Comparison of ENCODE assay signal across 21 cellular contexts in the genomic region with DNA sequence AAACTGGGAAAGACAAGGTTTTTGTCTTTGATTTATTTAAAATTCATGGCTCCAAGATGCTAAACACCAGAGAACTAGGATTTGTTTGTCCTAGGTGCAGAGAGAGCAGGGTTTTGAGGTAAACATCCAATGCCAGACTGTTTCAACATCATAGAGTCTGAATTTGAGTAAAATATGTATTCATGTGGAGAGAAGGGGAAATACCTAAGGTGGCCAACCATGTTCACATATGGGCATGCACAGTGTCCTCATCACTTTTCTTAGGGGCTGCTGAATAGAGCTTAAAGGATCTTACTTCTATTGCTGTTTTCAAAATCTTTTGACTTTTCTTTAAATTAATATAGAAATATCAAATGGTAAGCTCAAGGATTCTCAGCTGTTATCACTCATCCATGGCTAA.
DNase-seq lines count a peak whose midpoint lies in the region; ATAC-seq and TF ChIP-seq lines count a peak whose summit lies in the region.
"Had no signal": no experiment of that assay in that cellular context is flagged by ENCODE, and none has a peak within 500 bp of the region (broad histone marks: within the 10 kb centered on the region; RNA-seq: fewer than 3 reads in every experiment).

No MANE protein-coding gene starts in this region.

- no peaks in the 10 kb centered on the region for H3K9me3 ChIP-seq in tibial artery
- no peaks in the 10 kb centered on the region for H3K9me3 ChIP-seq in endodermal cell (ENCODE audit: control insufficient read depth, low read length)
- H3K9me3 ChIP-seq: suprapubic skin had no signal

- intact Hi-C loops in tibial artery (cut with DNase I; ENCODE audit: low total_unique reads), result no loop called here

- no peak overlapping the region for H3K9ac ChIP-seq in endodermal cell (ENCODE audit: extremely low read depth, low read length, poor library complexity, severe bottlenecking)

- H3K27me3 Mint-ChIP-seq in IgD-negative memory B cell (no peaks in the 10 kb centered on the region), endodermal cell (ENCODE audit: insufficient read depth) (no peaks in the 10 kb centered on the region)
- H3K27me3 Mint-ChIP-seq in stimulated activated memory B cell treated with anti-CD40 and anti-IgM and Interleukin-4, amounts not matched to agents 10 μg/mL and 1 μg/mL and 100 μg/mL, for 72 hours, result no peaks in the 10 kb centered on the region
- H3K27me3 Mint-ChIP-seq: activated CD4-positive, alpha-beta T cell treated with anti-CD3 and anti-CD28 coated beads, Interleukin-2, amount 10 ng/mL, durations not matched to agents 24 days and 14 days had no signal

- ATAC-seq in GM18873 (IDR thresholded peaks at IDR 0.05; ENCODE audit: low FRiP score, unreplicated experiment) (peak; percentile 37), HG02588 (IDR thresholded peaks at IDR 0.05; ENCODE audit: unreplicated experiment) (peak; percentile 43)
- peak; percentile 85 for ATAC-seq in stimulated activated memory B cell treated with anti-CD40 and anti-IgM and Interleukin-4, amounts not matched to agents 10 μg/mL and 1 μg/mL and 100 μg/mL, for 72 hours
- ATAC-seq: naive thymus-derived CD8-positive, alpha-beta T cell had no signal

- no peak overlapping the region for H3K4me3 Mint-ChIP-seq in IgD-negative memory B cell
- H3K4me3 Mint-ChIP-seq in stimulated activated memory B cell treated with anti-CD40 and anti-IgM and Interleukin-4, amounts not matched to agents 10 μg/mL and 1 μg/mL and 100 μg/mL, for 72 hours, result no peak overlapping the region
- no peak overlapping the region for H3K4me3 Mint-ChIP-seq in endodermal cell
- H3K4me3 Mint-ChIP-seq: activated CD4-positive, alpha-beta T cell treated with anti-CD3 and anti-CD28 coated beads, Interleukin-2, amount 10 ng/mL, durations not matched to agents 24 days and 14 days; H9; naive thymus-derived CD8-positive, alpha-beta T cell had no signal

- no peaks in the 10 kb centered on the region for H3K27me3 ChIP-seq in tibial artery
- H3K27me3 ChIP-seq in endodermal cell (ENCODE audit: control insufficient read depth, insufficient read depth, low read length, poor library complexity, severe bottlenecking), result no peaks in the 10 kb centered on the region
- H3K27me3 ChIP-seq: suprapubic skin had no signal

- no peak overlapping the region for H3K4me3 ChIP-seq in tibial artery
- no peak overlapping the region for H3K4me3 ChIP-seq in endodermal cell (ENCODE audit: low read length)
- H3K4me3 ChIP-seq: suprapubic skin had no signal

- H3K36me3 Mint-ChIP-seq in IgD-negative memory B cell, result peaks cover 11% of the 10 kb centered on the region
- peaks cover 79% of the 10 kb centered on the region for H3K36me3 Mint-ChIP-seq in stimulated activated memory B cell treated with anti-CD40 and anti-IgM and Interleukin-4, amounts not matched to agents 10 μg/mL and 1 μg/mL and 100 μg/mL, for 72 hours
- no peaks in the 10 kb centered on the region for H3K36me3 Mint-ChIP-seq in endodermal cell (ENCODE audit: low read depth)
- H3K36me3 Mint-ChIP-seq: naive thymus-derived CD8-positive, alpha-beta T cell had no signal

- DNase-seq in NCI-H345 treated with DMSO at 0.1 percent for 48 hours (lab: John Stamatoyannopoulos, UW; ENCODE audit: unreplicated experiment) (no peak), tibial artery (no peak), endodermal cell (no peak)
- DNase-seq: activated CD4-positive, alpha-beta T cell treated with anti-CD3 and anti-CD28 coated beads, Interleukin-2, amount 10 ng/mL, durations not matched to agents 24 days and 14 days; activated CD8-positive, alpha-beta memory T cell treated with anti-CD3 and anti-CD28 coated beads, Interleukin-2, amount 50 U/mL, for 4 hours; activated gamma-delta T cell treated with Interleukin-2 at 50 U/mL for 16 hours; cerebellar nuclear complex; H9; head of caudate nucleus; MV-4-11; naive thymus-derived CD8-positive, alpha-beta T cell; NCI-H1930; NCI-H446 treated with DMSO at 0.1 percent for 48 hours; stimulated activated CD4-positive, alpha-beta T cell treated with anti-CD3 and anti-CD28 coated beads, Interleukin-4, amount 100 ng/mL, for 24 hours had no signal

- no peaks in the 10 kb centered on the region for H3K36me3 ChIP-seq in tibial artery
- no peaks in the 10 kb centered on the region for H3K36me3 ChIP-seq in endodermal cell (ENCODE audit: control insufficient read depth, insufficient read depth, low read length)

- peak overlapping the region in 2 of 3 donors; percentile 44 to 77 for H3K27ac Mint-ChIP-seq in IgD-negative memory B cell
- H3K27ac Mint-ChIP-seq in stimulated activated memory B cell treated with anti-CD40 and anti-IgM and Interleukin-4, amounts not matched to agents 10 μg/mL and 1 μg/mL and 100 μg/mL, for 72 hours, result peak overlapping the region; percentile 81
- no peak overlapping the region for H3K27ac Mint-ChIP-seq in endodermal cell
- H3K27ac Mint-ChIP-seq: activated CD4-positive, alpha-beta T cell treated with anti-CD3 and anti-CD28 coated beads, Interleukin-2, amount 10 ng/mL, durations not matched to agents 24 days and 14 days; H9; naive thymus-derived CD8-positive, alpha-beta T cell had no signal

- peaks cover 42 to 73% (median 72%) of the 10 kb centered on the region in 3 donors for H3K4me1 Mint-ChIP-seq in IgD-negative memory B cell
- H3K4me1 Mint-ChIP-seq in stimulated activated memory B cell treated with anti-CD40 and anti-IgM and Interleukin-4, amounts not matched to agents 10 μg/mL and 1 μg/mL and 100 μg/mL, for 72 hours, result peaks cover 95% of the 10 kb centered on the region
- H3K4me1 Mint-ChIP-seq in endodermal cell, result peaks cover 9% of the 10 kb centered on the region

- H3K27ac ChIP-seq in tibial artery (peak overlapping the region in 1 of 2 donors; percentile 69), endodermal cell (ENCODE audit: low read depth, low read length) (no peak overlapping the region)
- H3K27ac ChIP-seq: HL-60, RWPE1, suprapubic skin had no signal

- no peak for TF ChIP-seq CTCF in tibial artery (IDR thresholded peaks at IDR 0.05)
- TF ChIP-seq CTCF in endodermal cell (conservative IDR thresholded peaks at IDR 0.05), result no peak

- no peaks in the 10 kb centered on the region for H3K9me3 Mint-ChIP-seq in IgD-negative memory B cell
- no peaks in the 10 kb centered on the region for H3K9me3 Mint-ChIP-seq in stimulated activated memory B cell treated with anti-CD40 and anti-IgM and Interleukin-4, amounts not matched to agents 10 μg/mL and 1 μg/mL and 100 μg/mL, for 72 hours
- H3K9me3 Mint-ChIP-seq in endodermal cell, result no peaks in the 10 kb centered on the region
- H3K9me3 Mint-ChIP-seq: activated CD4-positive, alpha-beta T cell treated with anti-CD3 and anti-CD28 coated beads, Interleukin-2, amount 10 ng/mL, durations not matched to agents 24 days and 14 days; H9; naive thymus-derived CD8-positive, alpha-beta T cell had no signal

- H3K4me1 ChIP-seq in tibial artery (peaks cover 0 to 56% (median 22%) of the 10 kb centered on the region in 4 donors), endodermal cell (ENCODE audit: control insufficient read depth, insufficient read depth, low read length) (peaks cover 3% of the 10 kb centered on the region)
